ENCODE assay signal across 13 cellular contexts in the genomic region with DNA sequence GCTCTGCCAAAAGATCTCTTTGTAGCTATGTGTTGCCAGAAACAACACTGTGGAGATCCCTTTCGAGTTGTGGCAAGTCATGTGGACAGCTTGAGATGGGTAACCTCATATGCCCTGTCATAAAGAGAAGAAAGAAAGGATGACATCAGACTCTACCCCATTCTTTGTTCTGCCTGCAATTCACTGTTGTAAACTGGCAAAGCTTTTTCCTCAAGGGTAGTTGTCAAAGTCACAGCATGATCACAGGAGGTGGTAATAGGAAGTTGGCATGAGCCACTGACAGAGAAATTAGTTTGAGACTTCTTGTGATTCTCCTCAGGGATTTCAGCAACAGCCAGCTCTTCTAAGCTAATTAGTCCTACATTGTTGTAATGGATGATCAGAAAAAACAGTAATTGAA. TPM values are rescaled to one million over a fixed set of nuclear protein-coding genes. Genes with fewer than 3 reads are reported as not detected.
DNase-seq lines count a peak whose midpoint lies in the region; ATAC-seq, FAIRE-seq and TF ChIP-seq lines count a peak whose summit lies in the region.
"Had no signal": no experiment of that assay in that cellular context is flagged by ENCODE, and none has a peak within 500 bp of the region (broad histone marks: within the 10 kb centered on the region; RNA-seq: fewer than 3 reads in every experiment).

No MANE protein-coding gene starts in this region.

- H3K27ac ChIP-seq in A673 (ENCODE audit: low read depth, low read length, poor library complexity, severe bottlenecking) (no peak overlapping the region), GM12878 (ENCODE audit: control insufficient read depth, insufficient read depth) (no peak overlapping the region), WERI-Rb-1 (no peak overlapping the region), stomach (no peak overlapping the region)
- H3K27ac ChIP-seq: breast epithelium, esophagus muscularis mucosa, ovary had no signal

- POLR2A ChIA-PET in A673 (lab: Charles Lee; ENCODE audit: low non-redundant PET): no interaction called here
- POLR2A ChIA-PET in HEK293T (lab: Yijun Ruan, JAX): no interaction called here
- POLR2A ChIA-PET in GM12878 (lab: Charles Lee): interaction anchor here (1.0 kb wide), 1 partner anchor 20 kb away, joined by 3 read pairs; no protein-coding TSS in a partner anchor

- ATAC-seq in GM12878: peak; percentile 57
- ATAC-seq: stimulated activated memory B cell treated with anti-CD40 and anti-IgM and Interleukin-4, amounts not matched to agents 10 μg/mL and 1 μg/mL and 100 μg/mL, for 72 hours had no signal

- TF ChIP-seq RAD21 in GM12878 (IDR thresholded peaks at IDR 0.05; ENCODE audit: insufficient read depth, low read depth, low read length): no peak

- H3K4me3 ChIP-seq in A673 (ENCODE audit: low read depth, low read length, poor library complexity, severe bottlenecking) (no peak overlapping the region), GM12878 (no peak overlapping the region), WERI-Rb-1 (ENCODE audit: low read depth, low read length) (no peak overlapping the region), stomach (no peak overlapping the region)
- H3K4me3 ChIP-seq: breast epithelium, esophagus muscularis mucosa, ovary had no signal

- CTCF ChIA-PET in A673 (lab: Charles Lee) (interaction anchor here (0.6 to 0.7 kb wide), 2 partner anchors 12 to 933 kb away, joined by 3 to 5 read pairs; no protein-coding TSS in a partner anchor), HEK293T (lab: Yijun Ruan, JAX) (interaction anchor here (0.9 to 1.1 kb wide), 3 partner anchors 12 to 87 kb away, joined by 3 to 4 read pairs (median 3); no protein-coding TSS in a partner anchor), GM12878 (lab: Yijun Ruan, JAX) (interaction anchor here (0.7 to 2.1 kb wide), 7 partner anchors 8 to 1600 kb away, joined by 3 to 8 read pairs (median 3); no protein-coding TSS in a partner anchor)

- no TSS peak for BruUV-seq in A673 (replicated peaks; lab: Mats Ljungman, UMichigan)
- BruUV-seq in GM12878 (replicated peaks; lab: Mats Ljungman, UMichigan): no TSS peak

- no peaks in the 10 kb centered on the region for H4K20me1 ChIP-seq in GM12878 (ENCODE audit: control insufficient read depth, insufficient read depth)

- TF ChIP-seq CTCF in A673 (conservative IDR thresholded peaks at IDR 0.05; ENCODE audit: low read depth, low read length) (no peak), GM12878 (IDR thresholded peaks at IDR 0.05 in 2 of 3, conservative IDR thresholded peaks at IDR 0.05 in 1 of 3; ENCODE audit: control insufficient read depth in 2 of 3, extremely low read depth in 1 of 3, insufficient read depth in 1 of 3, low read depth in 3 of 3, low read length in 3 of 3) (no peak), WERI-Rb-1 (IDR thresholded peaks at IDR 0.05; ENCODE audit: low read depth, low read length) (no peak), stomach (IDR thresholded peaks at IDR 0.05) (no peak)

- in situ Hi-C loops in GM12878 (cut with MboI): loop anchor here (25.0 kb wide), 1 partner anchor 1383 kb away; no protein-coding TSS in a partner anchor

- no peak overlapping the region for H3K9ac ChIP-seq in GM12878 (ENCODE audit: control insufficient read depth, insufficient read depth, low read length)

- H3K79me2 ChIP-seq in GM12878 (ENCODE audit: control insufficient read depth, insufficient read depth, low read length): no peaks in the 10 kb centered on the region

- SMC1A ChIA-PET in GM12878 (lab: Charles Lee; ENCODE audit: uncharacterized antibody, unreplicated experiment): interaction anchor here (0.9 to 1.4 kb wide), 2 partner anchors 18 to 26 kb away, joined by 3 read pairs; no protein-coding TSS in a partner anchor

- H3K9me3 ChIP-seq in A673 (ENCODE audit: low read depth, low read length, poor library complexity, severe bottlenecking): no peaks in the 10 kb centered on the region
- H3K9me3 ChIP-seq in GM12878 (replicated peaks; ENCODE audit: control insufficient read depth, insufficient read depth, low read length): no peaks in the 10 kb centered on the region
- no peaks in the 10 kb centered on the region for H3K9me3 ChIP-seq in WERI-Rb-1 (ENCODE audit: severe bottlenecking)
- H3K9me3 ChIP-seq in stomach: no peaks in the 10 kb centered on the region
- H3K9me3 ChIP-seq: breast epithelium, esophagus muscularis mucosa, ovary had no signal

- no peaks in the 10 kb centered on the region for H3K36me3 ChIP-seq in A673 (ENCODE audit: insufficient read depth, low read length, poor library complexity, severe bottlenecking)
- no peaks in the 10 kb centered on the region for H3K36me3 ChIP-seq in GM12878 (ENCODE audit: control insufficient read depth in 2 of 2, insufficient read depth in 2 of 2, low read length in 1 of 2)
- H3K36me3 ChIP-seq in WERI-Rb-1: no peaks in the 10 kb centered on the region
- no peaks in the 10 kb centered on the region for H3K36me3 ChIP-seq in stomach
- H3K36me3 ChIP-seq: breast epithelium, esophagus muscularis mucosa, ovary had no signal

- RAD21 ChIA-PET in GM12878 (lab: Charles Lee; ENCODE audit: unreplicated experiment): interaction anchor here (0.7 to 1.0 kb wide), 3 partner anchors 10 to 1632 kb away, joined by 3 to 8 read pairs (median 3); partner anchors contain the start of gene MINDY3

- H2AFZ ChIP-seq in GM12878 (ENCODE audit: control insufficient read depth, low read depth, low read length): no peak overlapping the region

- intact Hi-C loops in A673 (cut with micrococcal nuclease; ENCODE audit: unreplicated experiment) (loop anchor here (10.0 kb wide), 1 partner anchor 925 kb away; no protein-coding TSS in a partner anchor), GM12878 (cut with micrococcal nuclease; ENCODE audit: unreplicated experiment) (no loop called here), stomach (cut with DNase I; ENCODE audit: low total_unique reads) (no loop called here)

- no peak overlapping the region for H3K4me2 ChIP-seq in GM12878 (ENCODE audit: control insufficient read depth, insufficient read depth)

- FAIRE-seq in GM12878 (lab: Jason Lieb, UNC): no peak

- WGBS in GM12878 (ENCODE audit: insufficient coverage, insufficient replicate concordance, low lambda C conversion rate, missing lambda C conversion rate): 13% methylated on average over 1 of the region's 1 CpG
- 30 to 43% (median 36%) methylated on average over 1 of the region's 1 CpG for WGBS in stomach, 5 donors

- H3K4me1 ChIP-seq in A673 (ENCODE audit: insufficient read depth, low read length, poor library complexity, severe bottlenecking) (peaks cover 12% of the 10 kb centered on the region), GM12878 (ENCODE audit: control insufficient read depth, insufficient read depth, low read length) (no peaks in the 10 kb centered on the region), stomach (no peaks in the 10 kb centered on the region)
- H3K4me1 ChIP-seq: breast epithelium, esophagus muscularis mucosa had no signal

- H3K27me3 ChIP-seq in A673 (replicated peaks; ENCODE audit: insufficient read depth, low read depth, low read length, poor library complexity): peaks cover 73% of the 10 kb centered on the region
- no peaks in the 10 kb centered on the region for H3K27me3 ChIP-seq in GM12878 (replicated peaks in 1 of 2; ENCODE audit: control insufficient read depth in 2 of 2, insufficient read depth in 2 of 2, low read length in 1 of 2)
- no peaks in the 10 kb centered on the region for H3K27me3 ChIP-seq in WERI-Rb-1 (ENCODE audit: insufficient read depth, low read depth, severe bottlenecking)
- peaks cover 0 to 23% (median 5%) of the 10 kb centered on the region in 3 donors for H3K27me3 ChIP-seq in stomach
- H3K27me3 ChIP-seq: breast epithelium, ovary had no signal

- DNase-seq in A673 (ENCODE audit: low spot score) (peak; percentile 94), HEK293T (ENCODE audit: extremely low spot score) (peak; percentile 17), NCI-H2196 treated with DMSO at 0.1 percent for 48 hours (lab: John Stamatoyannopoulos, UW; ENCODE audit: unreplicated experiment) (peak; percentile 49), GM12878 (ENCODE audit: low read depth, low spot score) (no peak), WERI-Rb-1 (no peak), NCI-H2171 (lab: John Stamatoyannopoulos, UW) (no peak), NCI-H1436 (lab: John Stamatoyannopoulos, UW) (no peak), stomach (no peak)
- DNase-seq: activated CD4-positive, alpha-beta T cell treated with anti-CD3 and anti-CD28 coated beads, Interleukin-2, amount 50 U/mL, for 4 hours; ovary had no signal

- no peak for TF ChIP-seq EP300 in GM12878 (IDR thresholded peaks at IDR 0.05; ENCODE audit: borderline replicate concordance in 1 of 2, control insufficient read depth in 1 of 2, low read depth in 2 of 2, low read length in 2 of 2)
- no peak for TF ChIP-seq EP300 in stomach (IDR thresholded peaks at IDR 0.05)

- TF ChIP-seq POLR2A in GM12878 (IDR thresholded peaks at IDR 0.05; ENCODE audit: low read depth, low read length) (no peak), stomach (IDR thresholded peaks at IDR 0.05) (no peak)

TF ChIP-seq in HEK293T, 16 proteins besides CTCF, POLR2A, EP300 and RAD21 (continues in another document):
- TF ChIP-seq ZNF384 (IDR thresholded peaks at IDR 0.05) (no peak), LEF1 (IDR thresholded peaks at IDR 0.05; ENCODE audit: borderline replicate concordance) (no peak), ARNT (IDR thresholded peaks at IDR 0.05) (peak; percentile 98)

RNA-seq across cellular contexts. Expression of gene MINDY3, which starts 19.4 kb away (rescaled TPM):
- total RNA-seq in A673 (2021) (14.6 and 15.1 TPM in 2 replicates), GM12878 (2014; rRNA removed) (14.6 and 14.8 TPM in 2 replicates), GM12878 (2014; rRNA removed; fragmentation: Illumina TruSeq; extraction: Trizol) (22.9 and 23.6 TPM in 2 replicates), GM12878 (2021) (13.9 and 14.6 TPM in 2 replicates), stomach (10 to 100 TPM in 4 of 5 donors, 1 to 10 TPM in 1; 7.6 to 55.4 (median 30.6) TPM)
- total RNA-seq in GM12878 (2013; cell fraction: nucleolus; rRNA removed): 78.8 and 81.4 TPM in 2 replicates
- polyA plus RNA-seq in GM12878 (2011; ENCODE audit: low read depth): 4.5 TPM
- polyA plus RNA-seq in GM12878 (2011; rRNA removed) (20.5 and 28.2 TPM in 2 replicates), GM12878 (2014; fragmentation: Illumina TruSeq; extraction: Trizol) (19.3 and 22.1 TPM in 2 replicates), GM12878 (2014; fragmentation: Nextera tagmentation; extraction: Ambion mirVana) (10 to 100 TPM; 12.0 to 15.4 TPM), GM12878 (2014; rRNA removed) (10.3 and 13.7 TPM in 2 replicates), GM12878 (2016; fragmentation: Nextera tagmentation; extraction: Ambion mirVana) (10 to 100 TPM; 16.1 to 17.9 TPM), stomach (10 to 100 TPM; 11.3 to 19.1 (median 16.2) TPM)
- 5.6 and 6.1 TPM in 2 replicates for polyA plus RNA-seq in GM12878 (2011; cell fraction: cytosol; rRNA removed)
- 35.5 and 40.2 TPM in 2 replicates for polyA plus RNA-seq in GM12878 (2011; cell fraction: nucleus; rRNA removed)
- polyA plus RNA-seq in GM12878 (2012): 11.0 and 11.4 TPM in 2 replicates
- polyA minus RNA-seq in GM12878 (2011; rRNA and poly(A)+ RNA removed): 10.8 and 12.8 TPM in 2 replicates
- 2.9 and 7.0 TPM in 2 replicates for polyA minus RNA-seq in GM12878 (2011; cell fraction: cytosol; rRNA and poly(A)+ RNA removed)
- 33.9 and 41.4 TPM in 2 replicates for polyA minus RNA-seq in GM12878 (2011; cell fraction: nucleus; rRNA and poly(A)+ RNA removed)

Comparison
In these comparisons a context has a peak if more than half of its experiments do, and no peak if none do; other contexts are left out.
1. DNase-seq: peak in A673 (single experiment), HEK293T (single experiment) and NCI-H2196 treated with DMSO at 0.1 percent for 48 hours (single experiment); none in GM12878 (single experiment), WERI-Rb-1 (single experiment), NCI-H2171 (single experiment), NCI-H1436 (single experiment) and stomach (single experiment).